In the genomic region with DNA sequence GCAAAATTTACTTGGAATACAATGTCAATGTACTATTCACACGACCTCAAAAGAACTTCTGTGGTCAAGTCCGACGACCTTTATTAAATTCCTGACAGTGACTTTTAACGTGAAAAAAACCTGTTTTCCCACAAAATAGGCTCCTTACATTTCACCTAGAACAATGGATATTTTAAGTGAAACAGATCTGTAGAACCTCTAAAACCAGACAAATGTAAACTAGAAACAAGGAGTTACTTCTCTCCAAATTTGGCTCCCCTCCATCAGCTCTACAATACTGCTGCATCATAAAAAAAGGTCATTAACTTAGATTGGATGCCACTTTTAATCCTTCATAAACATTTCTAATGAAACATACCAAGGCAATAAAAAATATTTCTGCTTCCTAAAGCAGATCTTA, we compare ENCODE assay signal across 9 cellular contexts. TPM values are rescaled to one million over a fixed set of nuclear protein-coding genes. Genes with fewer than 3 reads are reported as not detected.
DNase-seq lines count a peak whose midpoint lies in the region; ATAC-seq and TF ChIP-seq lines count a peak whose summit lies in the region.
"Had no signal": no experiment of that assay in that cellular context is flagged by ENCODE, and none has a peak within 500 bp of the region (broad histone marks: within the 10 kb centered on the region; RNA-seq: fewer than 3 reads in every experiment).

No MANE protein-coding gene starts in this region.

- no peak for TF ChIP-seq POLR2A in body of pancreas (IDR thresholded peaks at IDR 0.05)

- peaks cover 20% of the 10 kb centered on the region for H3K79me2 ChIP-seq in OCI-LY1 (ENCODE audit: insufficient read depth, low read length)

- ATAC-seq in body of pancreas (no peak), GM21529 (IDR thresholded peaks at IDR 0.05; ENCODE audit: unreplicated experiment) (no peak)

- H3K4me3 ChIP-seq in GM08714 (ENCODE audit: low read length) (peak overlapping the region; percentile 82; the same call in 1 of the 2 replicates), OCI-LY1 (ENCODE audit: low read depth, low read length, poor library complexity, severe bottlenecking) (peak overlapping the region; percentile 100), endocrine pancreas (ENCODE audit: control insufficient read depth, insufficient read depth, low read length) (peak overlapping the region; percentile 100), rectal smooth muscle tissue (ENCODE audit: low read length) (peak overlapping the region; percentile 86), body of pancreas (peak overlapping the region in 1 of 2 donors; percentile 7)

- H4K20me1 ChIP-seq in OCI-LY1 (ENCODE audit: insufficient read depth, low read length), result no peaks in the 10 kb centered on the region

- H3K27ac ChIP-seq in OCI-LY1 (ENCODE audit: low read depth, low read length, poor library complexity, severe bottlenecking) (peak overlapping the region; percentile 17), rectal smooth muscle tissue (ENCODE audit: low read depth, low read length) (no peak overlapping the region), body of pancreas (no peak overlapping the region)

- H3K27me3 ChIP-seq in OCI-LY1 (ENCODE audit: insufficient read depth, low read length) (no peaks in the 10 kb centered on the region), endocrine pancreas (ENCODE audit: control insufficient read depth, insufficient read depth, low read length) (no peaks in the 10 kb centered on the region), rectal smooth muscle tissue (ENCODE audit: control insufficient read depth, insufficient read depth, low read length) (no peaks in the 10 kb centered on the region), body of pancreas (no peaks in the 10 kb centered on the region)

- H3K4me2 ChIP-seq in OCI-LY1 (ENCODE audit: low read length), result peak overlapping the region; percentile 98

- peaks cover 37% of the 10 kb centered on the region for H3K4me1 ChIP-seq in OCI-LY1 (ENCODE audit: insufficient read depth, low read length, severe bottlenecking)
- H3K4me1 ChIP-seq in endocrine pancreas (ENCODE audit: control insufficient read depth, insufficient read depth, low read length), result peaks cover 9% of the 10 kb centered on the region
- H3K4me1 ChIP-seq in rectal smooth muscle tissue (ENCODE audit: control insufficient read depth, insufficient read depth, low read length), result peaks cover 10% of the 10 kb centered on the region
- peaks cover 23% of the 10 kb centered on the region for H3K4me1 ChIP-seq in body of pancreas

- DNase-seq in anterior cingulate cortex (lab: John Stamatoyannopoulos, UW), result no peak
- no peak for DNase-seq in islet precursor cell
- no peak for DNase-seq in body of pancreas
- DNase-seq: KBM-7 had no signal

- no peaks in the 10 kb centered on the region for H3F3A ChIP-seq in OCI-LY1 (ENCODE audit: insufficient read depth, low read length)

- intact Hi-C loops in body of pancreas (cut with DNase I), result no loop called here

- 13 to 16% methylated on average over 4 of the region's 4 CpGs for WGBS in body of pancreas, 2 donors

- TF ChIP-seq CTCF in OCI-LY1 (IDR thresholded peaks at IDR 0.05; ENCODE audit: low read length) (no peak), body of pancreas (IDR thresholded peaks at IDR 0.05) (no peak)

- no peaks in the 10 kb centered on the region for H3K9me3 ChIP-seq in OCI-LY1 (ENCODE audit: low read length)
- H3K9me3 ChIP-seq in endocrine pancreas (ENCODE audit: control insufficient read depth, low read length), result no peaks in the 10 kb centered on the region
- H3K9me3 ChIP-seq in body of pancreas, result no peaks in the 10 kb centered on the region

- H2AFZ ChIP-seq in OCI-LY1 (ENCODE audit: low read length), result no peak overlapping the region

- H3K9ac ChIP-seq in OCI-LY1 (ENCODE audit: low read length), result peak overlapping the region; percentile 99
- H3K9ac ChIP-seq in endocrine pancreas (ENCODE audit: control insufficient read depth, insufficient read depth, low read length), result peak overlapping the region; percentile 49
- H3K9ac ChIP-seq in rectal smooth muscle tissue (ENCODE audit: low read length), result no peak overlapping the region

- H3K9me2 ChIP-seq in OCI-LY1 (ENCODE audit: low read depth, low read length), result no peaks in the 10 kb centered on the region

- peaks cover 11% of the 10 kb centered on the region for H3K36me3 ChIP-seq in OCI-LY1 (ENCODE audit: insufficient read depth, low read length)
- H3K36me3 ChIP-seq in endocrine pancreas (ENCODE audit: control insufficient read depth, insufficient read depth, low read length), result no peaks in the 10 kb centered on the region
- no peaks in the 10 kb centered on the region for H3K36me3 ChIP-seq in rectal smooth muscle tissue (ENCODE audit: control insufficient read depth, insufficient read depth, low read length)
- H3K36me3 ChIP-seq in body of pancreas (replicated peaks in 1 of 2; ENCODE audit: insufficient read depth in 1 of 2, low read depth in 2 of 2), result no peaks in the 10 kb centered on the region

RNA-seq across cellular contexts. Expression of a gene that starts 1.2 kb away (rescaled TPM):
- total RNA-seq in body of pancreas, result 10 to 100 TPM in 1 of 2 donors, 1 to 10 TPM in 1; 6.3 to 12.2 TPM

RNA-seq across cellular contexts. Expression of a gene that starts 9.2 kb away (rescaled TPM):
- 10 to 100 TPM; 22.4 to 40.5 TPM for total RNA-seq in body of pancreas
